In genomic region chr2:162750033-162750432, GRCh38 we compare ENCODE assay signal across 20 cellular contexts.
"Had no signal": no experiment of that assay in that cellular context is flagged by ENCODE, and none has a peak within 500 bp of the region (broad histone marks: within the 10 kb centered on the region; RNA-seq: fewer than 3 reads in every experiment).

No MANE protein-coding gene starts in this region.

- H3K36me3 ChIP-seq: colonic mucosa, esophagus squamous epithelium, tibial artery, vagina had no signal

- H3K4me1 ChIP-seq: colonic mucosa, esophagus squamous epithelium, parathyroid adenoma, tibial artery, vagina had no signal

- H3K27me3 ChIP-seq: colonic mucosa, esophagus squamous epithelium, tibial artery, vagina had no signal

- H3K4me3 ChIP-seq: colonic mucosa, esophagus squamous epithelium, mucosa of descending colon, tibial artery, vagina had no signal

- H3K4me3 Mint-ChIP-seq: activated CD4-positive, alpha-beta memory T cell treated with anti-CD3 and anti-CD28 coated beads, Interleukin-2, amount 10 ng/mL, durations not matched to agents 7 days and 5 days; activated naive CD4-positive, alpha-beta T cell treated with anti-CD3 and anti-CD28 coated beads, Interleukin-2, amount 50 U/mL, for 24 hours; activated T-cell treated with anti-CD3 and anti-CD28 coated beads, Interleukin-2, amount 50 U/mL, for 4 hours; naive thymus-derived CD4-positive, alpha-beta T cell; WTC11 had no signal

- H3K9me3 Mint-ChIP-seq: activated CD4-positive, alpha-beta memory T cell treated with anti-CD3 and anti-CD28 coated beads, Interleukin-2, amount 10 ng/mL, durations not matched to agents 7 days and 5 days; WTC11 had no signal

- DNase-seq: activated CD4-positive, alpha-beta memory T cell treated with anti-CD3 and anti-CD28 coated beads, Interleukin-2, amount 10 ng/mL, durations not matched to agents 7 days and 5 days; activated CD4-positive, alpha-beta T cell treated with anti-CD3 and anti-CD28 coated beads for 4 hours; activated effector memory CD4-positive, alpha-beta T cell treated with anti-CD3 and anti-CD28 coated beads, Interleukin-2, amount 50 U/mL, for 16 hours; activated T-cell treated with anti-CD3 and anti-CD28 coated beads, Interleukin-2, amount 50 U/mL, for 4 hours; central memory CD4-positive, alpha-beta T cell; colonic mucosa; esophagus squamous epithelium; left colon; mucosa of descending colon; naive thymus-derived CD4-positive, alpha-beta T cell; retina; stimulated activated CD4-positive, alpha-beta T cell treated with anti-CD3 and anti-CD28 coated beads, Interleukin-15, amount 100 ng/mL, for 24 hours; stimulated activated CD4-positive, alpha-beta T cell treated with anti-CD3 and anti-CD28 coated beads, Interleukin-4, amount 100 ng/mL, for 1 hour; stimulated activated naive CD4-positive, alpha-beta T cell; T-helper 2 cell; tibial artery had no signal

- H3K4me1 Mint-ChIP-seq: activated CD4-positive, alpha-beta memory T cell treated with anti-CD3 and anti-CD28 coated beads, Interleukin-2, amount 10 ng/mL, durations not matched to agents 7 days and 5 days; activated naive CD4-positive, alpha-beta T cell treated with anti-CD3 and anti-CD28 coated beads, Interleukin-2, amount 50 U/mL, for 24 hours; WTC11 had no signal

- H3K27ac ChIP-seq: colonic mucosa, esophagus squamous epithelium, parathyroid adenoma, tibial artery, vagina had no signal

- H3K9me3 ChIP-seq: colonic mucosa, esophagus squamous epithelium, mucosa of descending colon, tibial artery, vagina had no signal

- H3K27me3 Mint-ChIP-seq: activated CD4-positive, alpha-beta memory T cell treated with anti-CD3 and anti-CD28 coated beads, Interleukin-2, amount 10 ng/mL, durations not matched to agents 7 days and 5 days; activated naive CD4-positive, alpha-beta T cell treated with anti-CD3 and anti-CD28 coated beads, Interleukin-2, amount 50 U/mL, for 24 hours; naive thymus-derived CD4-positive, alpha-beta T cell had no signal

- H3K36me3 Mint-ChIP-seq: activated naive CD4-positive, alpha-beta T cell treated with anti-CD3 and anti-CD28 coated beads, Interleukin-2, amount 50 U/mL, for 24 hours; naive thymus-derived CD4-positive, alpha-beta T cell; WTC11 had no signal

- H3K27ac Mint-ChIP-seq: activated CD4-positive, alpha-beta memory T cell treated with anti-CD3 and anti-CD28 coated beads, Interleukin-2, amount 10 ng/mL, durations not matched to agents 7 days and 5 days; activated naive CD4-positive, alpha-beta T cell treated with anti-CD3 and anti-CD28 coated beads, Interleukin-2, amount 50 U/mL, for 24 hours; naive thymus-derived CD4-positive, alpha-beta T cell; WTC11 had no signal
